ENCODE assay signal across 8 cellular contexts in genomic region chr16:83926726-83927397, GRCh38. TPM values are rescaled to one million over a fixed set of nuclear protein-coding genes. Genes with fewer than 3 reads are reported as not detected.
DNase-seq lines count a peak whose midpoint lies in the region; ATAC-seq and TF ChIP-seq lines count a peak whose summit lies in the region.

No MANE protein-coding gene starts in this region.

- H3K9me3 ChIP-seq in IMR-90 (ENCODE audit: control insufficient read depth, insufficient read depth, low read length) (no peaks in the 10 kb centered on the region), T-helper 17 cell (ENCODE audit: control insufficient read depth, low read length, poor library complexity, severe bottlenecking) (no peaks in the 10 kb centered on the region)

- 13% methylated on average over 16 of the region's 35 CpGs; no CpG with 5 or more reads in 1 of the 2 experiments for WGBS in IMR-90 (ENCODE audit: extremely low coverage in 2 of 2, insufficient read length in 1 of 2), 2 experiments

- 0 out of 2 replicates have a peak overlapping the region, but pooled peaks have one; percentile 26 for H3K56ac ChIP-seq in IMR-90 (ENCODE audit: extremely low read depth, insufficient read depth, low read length)

- H3K4me3 ChIP-seq in IMR-90 (ENCODE audit: insufficient read depth, low read depth, low read length), result no peak overlapping the region

- H3K36me3 ChIP-seq in IMR-90 (ENCODE audit: control insufficient read depth, insufficient read depth, low read length), result no peaks in the 10 kb centered on the region

- H4K20me1 ChIP-seq in IMR-90 (ENCODE audit: insufficient read depth, low read length), result no peaks in the 10 kb centered on the region

- TF ChIP-seq CTCF in GM12872 (IDR thresholded peaks at IDR 0.05; ENCODE audit: insufficient read depth, low read depth, low read length) (peak; percentile 98), IMR-90 (conservative IDR thresholded peaks at IDR 0.05; ENCODE audit: low read depth, low read length) (peak; percentile 96)

- H3K4me3 Mint-ChIP-seq in T-helper 17 cell, result no peak overlapping the region

- TSS peak; percentile 7 for BruUV-seq in IMR-90 (replicated peaks; lab: Mats Ljungman, UMichigan)

- POLR2A ChIA-PET in IMR-90 (lab: Charles Lee; ENCODE audit: unreplicated experiment), result no interaction called here

- H3K9ac ChIP-seq in IMR-90 (ENCODE audit: low read depth, low read length), result no peak overlapping the region; the same call in 1 of the 2 replicates

- H3K79me1 ChIP-seq in IMR-90 (ENCODE audit: low read depth in 1 of 2, low read length in 2 of 2), result no peaks in the 10 kb centered on the region

- ATAC-seq in IMR-90 (ENCODE audit: low read depth) (peak; percentile 92), T-helper 17 cell (peak; percentile 80), HG03439 (IDR thresholded peaks at IDR 0.05; ENCODE audit: unreplicated experiment) (no peak)

- no peak overlapping the region for H3K27ac Mint-ChIP-seq in T-helper 17 cell

- H3K4ac ChIP-seq in IMR-90 (ENCODE audit: low read depth, low read length), result peak overlapping the region; percentile 59; the same call in 1 of the 2 replicates

- H3K27ac ChIP-seq in IMR-90 (ENCODE audit: insufficient read depth, low read length), result no peak overlapping the region

- H3K23ac ChIP-seq in IMR-90 (ENCODE audit: low read depth, low read length), result no peak overlapping the region

- H2BK20ac ChIP-seq in IMR-90 (ENCODE audit: low read depth, low read length), result no peak overlapping the region

- H2AK5ac ChIP-seq in IMR-90 (ENCODE audit: low read depth, low read length), result peak overlapping the region; percentile 36; the same call in 1 of the 2 replicates

- in situ Hi-C loops in IMR-90 (cut with MboI; ENCODE audit: low sequenced_read_pairs), result no loop called here

- no peaks in the 10 kb centered on the region for H3K9me1 ChIP-seq in IMR-90 (ENCODE audit: insufficient read depth, low read length)

- H3K27me3 Mint-ChIP-seq in T-helper 17 cell, result no peaks in the 10 kb centered on the region

- peak overlapping the region in 1 of 2 experiments; percentile 58; a peak in 1 of 4 replicates for H4K8ac ChIP-seq in IMR-90 (ENCODE audit: low read depth in 2 of 2, low read length in 2 of 2)

- H4K5ac ChIP-seq in IMR-90 (ENCODE audit: low read depth, low read length), result no peak overlapping the region

- dilution Hi-C loops in IMR-90 (cut with HindIII; ENCODE audit: low sequenced_read_pairs, unreplicated experiment), result no loop called here

- H2BK5ac ChIP-seq in IMR-90 (ENCODE audit: low read depth, low read length, poor library complexity, severe bottlenecking), result no peak overlapping the region

- DNase-seq in A172 (ENCODE audit: low spot score) (peak; percentile 83), IMR-90 (peak; percentile 65), T-helper 17 cell (peak; percentile 22 to 49 (median 33)), astrocyte of the hippocampus (ENCODE audit: low read depth, low spot score) (peak; percentile 90), hepatic stellate cell (ENCODE audit: low spot score) (peak; percentile 92), retina (peak; percentile 89)

- no peak overlapping the region for H2BK15ac ChIP-seq in IMR-90 (ENCODE audit: low read depth, low read length)

- peak; percentile 82 for TF ChIP-seq RAD21 in IMR-90 (IDR thresholded peaks at IDR 0.05; ENCODE audit: low read length)

- peak overlapping the region; percentile 91 for H2AK9ac ChIP-seq in IMR-90 (replicated peaks; ENCODE audit: low read depth, low read length, poor library complexity)

- no peak overlapping the region for H3K18ac ChIP-seq in IMR-90 (ENCODE audit: low read depth, low read length)

- no peak overlapping the region for H2BK120ac ChIP-seq in IMR-90 (ENCODE audit: low read depth, low read length)

- no peak overlapping the region; the same call in 1 of the 2 replicates for H3K14ac ChIP-seq in IMR-90 (replicated peaks; ENCODE audit: low read depth, low read length)

- peak overlapping the region; percentile 85 for H2AFZ ChIP-seq in IMR-90 (replicated peaks; ENCODE audit: low read length, poor library complexity)

- H4K91ac ChIP-seq in IMR-90 (ENCODE audit: insufficient read depth, low read depth, low read length), result 0 out of 2 replicates have a peak overlapping the region, but pooled peaks have one; percentile 43

- peaks cover 12% of the 10 kb centered on the region for H3K4me1 Mint-ChIP-seq in T-helper 17 cell

- H3K36me3 Mint-ChIP-seq in T-helper 17 cell (ENCODE audit: low read depth), result peaks cover 3% of the 10 kb centered on the region

- intact Hi-C loops in IMR-90 (cut with micrococcal nuclease), result loop anchor here (1.0 kb wide), 1 partner anchor 138 kb away; no protein-coding TSS in a partner anchor

- H3K4me2 ChIP-seq in IMR-90 (ENCODE audit: low read depth, low read length), result no peak overlapping the region

- no peaks in the 10 kb centered on the region for H3K27me3 ChIP-seq in IMR-90 (ENCODE audit: control insufficient read depth, insufficient read depth, low read length)

- H3K4me1 ChIP-seq in IMR-90 (ENCODE audit: control insufficient read depth, insufficient read depth, low read length), result peaks cover 5% of the 10 kb centered on the region

- CTCF ChIA-PET in IMR-90 (lab: Yijun Ruan, JAX), result interaction anchor here (0.6 to 1.2 kb wide), 5 partner anchors 12 to 85 kb away, joined by 3 to 5 read pairs (median 4); no protein-coding TSS in a partner anchor

- TF ChIP-seq POLR2A in IMR-90 (IDR thresholded peaks at IDR 0.05; ENCODE audit: low read depth, low read length), result no peak

TF ChIP-seq in IMR-90, 13 proteins besides CTCF, POLR2A, EP300 and RAD21:
- TF ChIP-seq, protein P1, sequence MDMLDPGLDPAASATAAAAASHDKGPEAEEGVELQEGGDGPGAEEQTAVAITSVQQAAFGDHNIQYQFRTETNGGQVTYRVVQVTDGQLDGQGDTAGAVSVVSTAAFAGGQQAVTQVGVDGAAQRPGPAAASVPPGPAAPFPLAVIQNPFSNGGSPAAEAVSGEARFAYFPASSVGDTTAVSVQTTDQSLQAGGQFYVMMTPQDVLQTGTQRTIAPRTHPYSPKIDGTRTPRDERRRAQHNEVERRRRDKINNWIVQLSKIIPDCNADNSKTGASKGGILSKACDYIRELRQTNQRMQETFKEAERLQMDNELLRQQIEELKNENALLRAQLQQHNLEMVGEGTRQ (IDR thresholded peaks at IDR 0.05; ENCODE audit: low read depth, low read length), result no peak
- TF ChIP-seq SMC3 (IDR thresholded peaks at IDR 0.05; ENCODE audit: low read depth, low read length) (peak; percentile 66), MAZ (IDR thresholded peaks at IDR 0.05; ENCODE audit: borderline replicate concordance, low read depth, low read length) (peak; percentile 33; the same call in 1 of the 2 replicates)

RNA-seq across cellular contexts. Expression of gene OSGIN1, which starts 26.2 kb away (rescaled TPM):
- total RNA-seq in A172 (2014; rRNA removed; shearing (Covaris generic)), result 6.2 and 10.6 TPM in 2 replicates
- total RNA-seq in IMR-90 (2012; rRNA removed) (0.83 and 0.90 TPM in 2 replicates), T-helper 17 cell (1 to 10 TPM; 1.1 to 1.4 TPM)
- polyA plus RNA-seq in IMR-90 (2012; rRNA removed), result 6.4 and 7.4 TPM in 2 replicates
- polyA plus RNA-seq in IMR-90 (2012; cell fraction: cytosol; rRNA removed), result 3.1 and 4.1 TPM in 2 replicates
- 4.1 and 9.2 TPM in 2 replicates for polyA plus RNA-seq in IMR-90 (2012; cell fraction: nucleus; rRNA removed; ENCODE audit: low replicate concordance)

RNA-seq across cellular contexts. Expression of gene MLYCD, which starts 27.9 kb away (rescaled TPM):
- total RNA-seq in A172 (2014; rRNA removed; shearing (Covaris generic)), result 3.1 and 4.1 TPM in 2 replicates
- total RNA-seq in IMR-90 (2012; rRNA removed) (1.9 and 2.7 TPM in 2 replicates), T-helper 17 cell (1 to 10 TPM; 4.7 to 6.2 TPM)
- 1.9 TPM in 2 replicates for polyA plus RNA-seq in IMR-90 (2012; rRNA removed)
- polyA plus RNA-seq in IMR-90 (2012; cell fraction: cytosol; rRNA removed), result 1.3 and 1.5 TPM in 2 replicates
- 4.7 and 4.8 TPM in 2 replicates for polyA plus RNA-seq in IMR-90 (2012; cell fraction: nucleus; rRNA removed; ENCODE audit: low replicate concordance)

RNA-seq across cellular contexts. Expression of gene NECAB2, which starts 41.2 kb away (rescaled TPM):
- total RNA-seq in A172 (2014; rRNA removed; shearing (Covaris generic)), result 2.2 and 8.5 TPM in 2 replicates
- total RNA-seq in IMR-90 (2012; rRNA removed) (under 0.01 TPM in 1 of 2 replicates, not detected in the other), T-helper 17 cell (not detected)
- 0.26 and 0.27 TPM in 2 replicates for polyA plus RNA-seq in IMR-90 (2012; rRNA removed)
- polyA plus RNA-seq in IMR-90 (2012; cell fraction: cytosol; rRNA removed), result 0.25 and 0.44 TPM in 2 replicates
- 0.65 and 1.1 TPM in 2 replicates for polyA plus RNA-seq in IMR-90 (2012; cell fraction: nucleus; rRNA removed; ENCODE audit: low replicate concordance)

Comparison
In these comparisons a context has a peak if more than half of its experiments do, and no peak if none do; other contexts are left out.
1. DNase-seq: peak in every context shown above with its lines; median percentile 92 in hepatic stellate cell; 90 in astrocyte of the hippocampus; 89 in retina; 83 in A172; 65 in IMR-90; 33 in T-helper 17 cell.